27 cellular contexts compared by ENCODE assay signal in the genomic region with DNA sequence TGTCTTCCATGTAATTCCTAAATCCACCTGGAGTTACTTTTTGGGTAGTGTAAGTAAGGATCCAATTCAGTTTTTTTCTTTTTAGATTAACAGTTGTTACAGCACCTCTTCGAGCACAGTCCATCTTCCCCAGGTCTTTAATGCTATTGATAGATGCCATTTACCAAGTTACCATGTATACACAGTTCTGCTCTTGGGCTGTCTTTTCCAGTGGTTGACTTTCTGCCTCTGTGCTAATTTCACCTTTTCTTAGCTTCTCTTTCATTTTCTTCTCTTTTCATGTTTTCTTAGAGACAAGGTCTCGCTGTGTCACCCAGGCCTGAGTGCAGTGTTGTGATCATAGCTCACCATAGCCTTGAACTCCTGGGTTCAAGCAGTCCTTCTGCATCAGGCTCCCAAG. TPM values are rescaled to one million over a fixed set of nuclear protein-coding genes. Genes with fewer than 3 reads are reported as not detected.
DNase-seq lines count a peak whose midpoint lies in the region; FAIRE-seq and TF ChIP-seq lines count a peak whose summit lies in the region.
"Had no signal": no experiment of that assay in that cellular context is flagged by ENCODE, and none has a peak within 500 bp of the region (broad histone marks: within the 10 kb centered on the region; RNA-seq: fewer than 3 reads in every experiment).

No MANE protein-coding gene starts in this region.

- no peak for TF ChIP-seq POLR2A in ovary (IDR thresholded peaks at IDR 0.05)

- H2AFZ ChIP-seq in PC-9 = no peak overlapping the region
- H2AFZ ChIP-seq: neural progenitor cell had no signal

- in situ Hi-C loops in brain microvascular endothelial cell (cut with HindIII; ENCODE audit: low pct_ligation_motif_present, low sequenced_read_pairs) = no loop called here

- no peaks in the 10 kb centered on the region for H3K9me3 ChIP-seq in A673 (ENCODE audit: low read depth, low read length, poor library complexity, severe bottlenecking)
- no peaks in the 10 kb centered on the region for H3K9me3 ChIP-seq in PC-9 (ENCODE audit: insufficient read depth, low read depth)
- H3K9me3 ChIP-seq in ovary = no peaks in the 10 kb centered on the region
- H3K9me3 ChIP-seq: left lung, MG63, uterus had no signal

- peaks cover 97% of the 10 kb centered on the region for H3K79me2 ChIP-seq in PC-9 (ENCODE audit: low read depth)

- H3K4me2 ChIP-seq in PC-9 = peak overlapping the region; percentile 13; the same call in 1 of the 2 replicates
- H3K4me2 ChIP-seq: neural progenitor cell had no signal

- H3K27ac ChIP-seq in A673 (ENCODE audit: low read depth, low read length, poor library complexity, severe bottlenecking) (peak overlapping the region; percentile 27), PC-9 (peak overlapping the region; percentile 97), brain microvascular endothelial cell (peak overlapping the region; percentile 60), ovary (no peak overlapping the region)
- H3K27ac ChIP-seq: left lung, neural progenitor cell had no signal

- BruUV-seq in A673 (replicated peaks; lab: Mats Ljungman, UMichigan) (no TSS peak), PC-9 (replicated peaks; lab: Mats Ljungman, UMichigan) (no TSS peak)

- TF ChIP-seq EP300 in ovary (IDR thresholded peaks at IDR 0.05) = no peak

- H3K4me1 ChIP-seq in A673 (ENCODE audit: insufficient read depth, low read length, poor library complexity, severe bottlenecking) (peaks cover 24% of the 10 kb centered on the region), PC-9 (replicated peaks; ENCODE audit: insufficient read depth) (peaks cover 99% of the 10 kb centered on the region), ovary (ENCODE audit: insufficient read depth) (peaks cover 13% of the 10 kb centered on the region)
- H3K4me1 ChIP-seq: neural progenitor cell had no signal

- H3K36me3 ChIP-seq in A673 (ENCODE audit: insufficient read depth, low read length, poor library complexity, severe bottlenecking) (no peaks in the 10 kb centered on the region), PC-9 (ENCODE audit: low read depth) (peaks cover 19% of the 10 kb centered on the region; the same call in 1 of the 2 replicates), brain microvascular endothelial cell (replicated peaks) (no peaks in the 10 kb centered on the region), ovary (no peaks in the 10 kb centered on the region)
- H3K36me3 ChIP-seq: left lung, neural progenitor cell, uterus had no signal

- no peak for DNase-seq in A673 (ENCODE audit: low spot score)
- no peak for DNase-seq in GM18507 (ENCODE audit: extremely low spot score, insufficient read length, low read depth)
- no peak for DNase-seq in PC-9
- no peak for DNase-seq in brain microvascular endothelial cell
- DNase-seq in activated T-cell treated with anti-CD3 and anti-CD28 coated beads, Interleukin-2, amount 50 U/mL, for 1 hour = no peak
- DNase-seq in T1000 (lab: John Stamatoyannopoulos, UW) = no peak
- no peak for DNase-seq in NCI-H1417 (lab: John Stamatoyannopoulos, UW)
- DNase-seq in ovary = no peak
- DNase-seq: activated CD4-positive, alpha-beta memory T cell treated with anti-CD3 and anti-CD28 coated beads, Interleukin-2, amount 10 ng/mL, durations not matched to agents 7 days and 5 days; activated CD8-positive, alpha-beta memory T cell treated with anti-CD3 and anti-CD28 coated beads, Interleukin-2, amount 50 U/mL, for 4 hours; activated naive CD4-positive, alpha-beta T cell treated with anti-CD3 and anti-CD28 coated beads, Interleukin-2, amount 10 ng/mL, durations not matched to agents 7 days and 5 days; CD8-positive, alpha-beta memory T cell; islet precursor cell; left lung; NCI-H1417 treated with DMSO at 0.1 percent for 48 hours; NCI-H2081; NCI-H226; NCI-H69; right cardiac atrium; stimulated activated CD8-positive, alpha-beta memory T cell treated with anti-CD3 and anti-CD28 coated beads, Interleukin-4, amount 100 ng/mL, for 48 hours; stimulated activated naive CD8-positive, alpha-beta T cell treated with anti-CD3 and anti-CD28 coated beads, Interleukin-15, amount 100 ng/mL, for 72 hours; uterus had no signal

- H3K4me3 ChIP-seq in A673 (ENCODE audit: low read depth, low read length, poor library complexity, severe bottlenecking) (no peak overlapping the region), PC-9 (no peak overlapping the region), brain microvascular endothelial cell (ENCODE audit: low read depth, low read length) (no peak overlapping the region), ovary (no peak overlapping the region)
- H3K4me3 ChIP-seq: K562, left lung, MG63, neural progenitor cell, uterus had no signal

- peaks cover 82% of the 10 kb centered on the region for H3F3A ChIP-seq in PC-9 (ENCODE audit: insufficient read depth, low read depth)

- CTCF ChIA-PET in A673 (lab: Charles Lee) = no interaction called here
- CTCF ChIA-PET in PC-9 (lab: Charles Lee) = interaction anchor here (0.6 kb wide), 1 partner anchor 12 kb away, joined by 12 read pairs; the partner anchor contains the start of gene ATXN10

- POLR2A ChIA-PET in A673 (lab: Charles Lee; ENCODE audit: low non-redundant PET) (no interaction called here), PC-9 (lab: Charles Lee; ENCODE audit: unreplicated experiment) (interaction anchor here (0.7 kb wide), 1 partner anchor 130 kb away, joined by 6 read pairs; no protein-coding TSS in a partner anchor)

- FAIRE-seq in GM18507 (lab: Jason Lieb, UNC) = peak; percentile 41
- FAIRE-seq: HTR-8/SVneo, K562, TTC549 had no signal

- H3K27me3 ChIP-seq in A673 (replicated peaks; ENCODE audit: insufficient read depth, low read depth, low read length, poor library complexity) = no peaks in the 10 kb centered on the region
- H3K27me3 ChIP-seq in PC-9 (ENCODE audit: insufficient read depth, low read depth) = no peaks in the 10 kb centered on the region
- H3K27me3 ChIP-seq in brain microvascular endothelial cell (replicated peaks) = no peaks in the 10 kb centered on the region
- H3K27me3 ChIP-seq in ovary = no peaks in the 10 kb centered on the region
- H3K27me3 ChIP-seq: left lung, MG63, neural progenitor cell, uterus had no signal

- H4K20me1 ChIP-seq in PC-9 (ENCODE audit: insufficient read depth) = no peaks in the 10 kb centered on the region

- no peaks in the 10 kb centered on the region for H3K9me2 ChIP-seq in PC-9 (ENCODE audit: insufficient read depth)

- 88 to 95% (median 91%) methylated on average over 2 of the region's 2 CpGs for WGBS in ovary, 3 donors

- TF ChIP-seq CTCF in A673 (conservative IDR thresholded peaks at IDR 0.05; ENCODE audit: low read depth, low read length) (no peak), PC-9 (conservative IDR thresholded peaks at IDR 0.05) (no peak), brain microvascular endothelial cell (IDR thresholded peaks at IDR 0.05; ENCODE audit: low read depth, low read length, missing control alignments) (no peak), ovary (IDR thresholded peaks at IDR 0.05) (no peak)

- intact Hi-C loops in A673 (cut with micrococcal nuclease; ENCODE audit: unreplicated experiment) (no loop called here), PC-9 (cut with micrococcal nuclease; ENCODE audit: unreplicated experiment) (no loop called here), ovary (cut with DNase I) (no loop called here)

RNA-seq across cellular contexts. Expression of gene ATXN10, which starts 12.0 kb away (rescaled TPM):
- total RNA-seq in A673 (2021) (271 and 294 TPM in 2 replicates), PC-9 (2021) (275 and 303 TPM in 2 replicates), ovary (100 to 1,000 TPM; 164 to 241 (median 183) TPM)
- polyA plus RNA-seq in ovary = 100 to 1,000 TPM in 1 of 2 donors, 10 to 100 TPM in 1; 77.4 to 158 TPM

Comparison
In these comparisons a context has a peak if more than half of its experiments do, and no peak if none do; other contexts are left out.
1. H3K27ac ChIP-seq: peak in A673 (single experiment), PC-9 (single experiment) and brain microvascular endothelial cell (single experiment); none in ovary (0 of 2).